ENCODE assay signal across 8 cellular contexts in the genomic region with DNA sequence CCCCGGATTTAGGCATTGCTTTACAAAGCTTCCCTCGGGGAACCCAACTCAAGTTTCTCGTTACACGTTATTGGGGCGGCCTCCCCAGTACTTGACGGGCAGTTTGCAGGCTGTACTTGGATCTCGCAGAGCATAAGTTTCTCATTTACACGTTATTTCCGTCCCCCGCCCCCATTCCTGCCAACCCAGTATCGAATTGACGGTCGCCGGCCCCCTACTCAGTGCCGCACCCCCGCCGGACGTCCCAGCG. TPM values are rescaled to one million over a fixed set of nuclear protein-coding genes. Genes with fewer than 3 reads are reported as not detected.
DNase-seq lines count a peak whose midpoint lies in the region; ATAC-seq and TF ChIP-seq lines count a peak whose summit lies in the region.

No MANE protein-coding gene starts in this region.

- H3K27me3 ChIP-seq in DOHH2 (ENCODE audit: control insufficient read depth, low read length) (no peaks in the 10 kb centered on the region), PC-9 (ENCODE audit: insufficient read depth, low read depth) (no peaks in the 10 kb centered on the region), osteoblast (ENCODE audit: insufficient read depth, low read length) (no peaks in the 10 kb centered on the region)

- H3K79me2 ChIP-seq in DOHH2 (ENCODE audit: control insufficient read depth, low read length): peaks cover 58% of the 10 kb centered on the region
- peaks cover 63% of the 10 kb centered on the region for H3K79me2 ChIP-seq in PC-9 (ENCODE audit: low read depth)
- H3K79me2 ChIP-seq in osteoblast (ENCODE audit: insufficient read depth, low read length): peaks cover 34% of the 10 kb centered on the region

- peak overlapping the region; percentile 95 for H3K27ac Mint-ChIP-seq in endothelial cell (ENCODE audit: unreplicated experiment)

- peaks cover 19% of the 10 kb centered on the region for H3K36me3 Mint-ChIP-seq in endothelial cell (ENCODE audit: low read depth, unreplicated experiment)

- H2AFZ ChIP-seq in PC-9 (peak overlapping the region; percentile 75), osteoblast (ENCODE audit: low read length) (peak overlapping the region; percentile 26)

- no TSS peak for BruUV-seq in PC-9 (replicated peaks; lab: Mats Ljungman, UMichigan)

- H3K4me3 ChIP-seq in DOHH2 (ENCODE audit: low read length) (peak overlapping the region; percentile 93), PC-9 (peak overlapping the region; percentile 99), osteoblast (ENCODE audit: insufficient read depth, low read length) (peak overlapping the region; percentile 87)

- H3K4me3 Mint-ChIP-seq in endothelial cell (ENCODE audit: unreplicated experiment): peak overlapping the region; percentile 99

- H3K9me2 ChIP-seq in DOHH2 (replicated peaks; ENCODE audit: control insufficient read depth, low read length): no peaks in the 10 kb centered on the region
- no peaks in the 10 kb centered on the region for H3K9me2 ChIP-seq in PC-9 (ENCODE audit: insufficient read depth)

- H3K27ac ChIP-seq in DOHH2 (ENCODE audit: low read depth, low read length) (peak overlapping the region; percentile 97), PC-9 (peak overlapping the region; percentile 92), osteoblast (ENCODE audit: low read depth, low read length) (peak overlapping the region; percentile 99)

- H3K4me1 Mint-ChIP-seq in endothelial cell (ENCODE audit: unreplicated experiment): peaks cover 13% of the 10 kb centered on the region

- H3K36me3 ChIP-seq in DOHH2 (ENCODE audit: control insufficient read depth, low read length): peaks cover 55% of the 10 kb centered on the region
- H3K36me3 ChIP-seq in PC-9 (ENCODE audit: low read depth): peaks cover 27% of the 10 kb centered on the region
- H3K36me3 ChIP-seq in osteoblast (ENCODE audit: insufficient read depth, low read length): peaks cover 14% of the 10 kb centered on the region

- H3F3A ChIP-seq in DOHH2 (ENCODE audit: control insufficient read depth, insufficient read depth) (peaks cover 36% of the 10 kb centered on the region), PC-9 (ENCODE audit: insufficient read depth, low read depth) (peaks cover 57% of the 10 kb centered on the region)

- DNase-seq in PC-9 (no peak), endothelial cell (ENCODE audit: low spot score) (no peak), osteoblast (ENCODE audit: insufficient read length, low spot score, missing footprints) (peak; percentile 11), ecto neural progenitor cell (ENCODE audit: low spot score) (no peak), DMS 273 (lab: John Stamatoyannopoulos, UW; ENCODE audit: unreplicated experiment) (no peak), SHP77 (lab: John Stamatoyannopoulos, UW) (no peak)

- H3K27me3 Mint-ChIP-seq in endothelial cell (ENCODE audit: unreplicated experiment): peaks cover 14% of the 10 kb centered on the region

- peak overlapping the region; percentile 95 for H3K4me2 ChIP-seq in DOHH2 (ENCODE audit: low read length)
- H3K4me2 ChIP-seq in PC-9: peak overlapping the region; percentile 100
- peak overlapping the region; percentile 98 for H3K4me2 ChIP-seq in osteoblast (ENCODE audit: insufficient read depth, low read length)

- H3K9me3 ChIP-seq in DOHH2 (ENCODE audit: control insufficient read depth, insufficient read depth, low read length) (no peaks in the 10 kb centered on the region), PC-9 (ENCODE audit: insufficient read depth, low read depth) (no peaks in the 10 kb centered on the region), osteoblast (ENCODE audit: low read depth, low read length) (no peaks in the 10 kb centered on the region)

- POLR2A ChIA-PET in PC-9 (lab: Charles Lee; ENCODE audit: unreplicated experiment): interaction anchor here (0.5 to 2.1 kb wide), 6 partner anchors 11 to 1867 kb away, joined by 3 to 18 read pairs (median 6); a partner anchor contains a TSS

- TF ChIP-seq CTCF in DOHH2 (IDR thresholded peaks at IDR 0.05; ENCODE audit: low read depth, low read length, poor library complexity, severe bottlenecking): no peak
- no peak for TF ChIP-seq CTCF in PC-9 (conservative IDR thresholded peaks at IDR 0.05)
- TF ChIP-seq CTCF in endothelial cell (IDR thresholded peaks at IDR 0.05; ENCODE audit: unreplicated experiment): no peak
- no peak for TF ChIP-seq CTCF in osteoblast (IDR thresholded peaks at IDR 0.05; ENCODE audit: extremely low read depth, low read depth, low read length)

- intact Hi-C loops in PC-9 (cut with micrococcal nuclease; ENCODE audit: unreplicated experiment): loop anchor here (1.0 to 2.0 kb wide), 2 partner anchors 25 to 31 kb away; no protein-coding TSS in a partner anchor

- no peaks in the 10 kb centered on the region for H3K9me3 Mint-ChIP-seq in endothelial cell (ENCODE audit: unreplicated experiment)

- ATAC-seq in GM21723 (IDR thresholded peaks at IDR 0.05; ENCODE audit: unreplicated experiment): no peak

- peaks cover 66% of the 10 kb centered on the region for H3K4me1 ChIP-seq in DOHH2 (ENCODE audit: control insufficient read depth, low read length)
- peaks cover 57% of the 10 kb centered on the region for H3K4me1 ChIP-seq in PC-9 (replicated peaks; ENCODE audit: insufficient read depth)
- peaks cover 67% of the 10 kb centered on the region for H3K4me1 ChIP-seq in osteoblast (ENCODE audit: insufficient read depth, low read length)

- CTCF ChIA-PET in PC-9 (lab: Charles Lee): interaction anchor here (0.6 to 1.1 kb wide), 6 partner anchors 23 to 199 kb away, joined by 3 to 7 read pairs (median 3); a partner anchor contains a TSS

- H4K20me1 ChIP-seq in DOHH2 (ENCODE audit: control insufficient read depth, insufficient read depth, low read depth, low read length) (no peaks in the 10 kb centered on the region), PC-9 (ENCODE audit: insufficient read depth) (peaks cover 15% of the 10 kb centered on the region), osteoblast (ENCODE audit: insufficient read depth, low read length) (peaks cover 6% of the 10 kb centered on the region)

RNA-seq across cellular contexts. Expression of a gene that starts 0.5 kb away (rescaled TPM):
- 76.8 and 84.1 TPM in 2 replicates for total RNA-seq in PC-9 (2021)
- 38.8 TPM for total RNA-seq in endothelial cell (ENCODE audit: unreplicated experiment)
- 14.5 and 17.4 TPM in 2 replicates for total RNA-seq in osteoblast

RNA-seq across cellular contexts. Expression of a gene that starts 26.5 kb away (rescaled TPM):
- 92.4 and 92.7 TPM in 2 replicates for total RNA-seq in PC-9 (2021)
- total RNA-seq in endothelial cell (ENCODE audit: unreplicated experiment): 0.28 TPM
- total RNA-seq in osteoblast: 6.5 and 7.2 TPM in 2 replicates

RNA-seq across cellular contexts. Expression of a gene that starts 38.4 kb away (rescaled TPM):
- total RNA-seq in PC-9 (2021): not detected in 2 replicates
- not detected for total RNA-seq in endothelial cell (ENCODE audit: unreplicated experiment)
- total RNA-seq in osteoblast: not detected in 2 replicates

RNA-seq across cellular contexts. Expression of a gene that starts 48.0 kb away (rescaled TPM):
- total RNA-seq in PC-9 (2021): 2.6 and 2.9 TPM in 2 replicates
- total RNA-seq in endothelial cell (ENCODE audit: unreplicated experiment): not detected
- 0.29 and 0.72 TPM in 2 replicates for total RNA-seq in osteoblast

Comparison
In these comparisons a context has a peak if more than half of its experiments do, and no peak if none do; other contexts are left out.
1. RNA of a gene that starts 26.5 kb away (total RNA-seq): 92.4 to 92.7 TPM in PC-9; 6.5 to 7.2 TPM in osteoblast and 0.28 TPM in endothelial cell (single experiment); every median in the first group is over 10 times any median in the second.
2. Peak in every context shown above with its lines, with median percentiles within 50 percentile points of each other: H3K27ac ChIP-seq, H3K4me2 ChIP-seq and H3K4me3 ChIP-seq.